ENCODE assay signal across 18 cellular contexts in genomic region chr22:46361861-46362220, GRCh38.
"Had no signal": no experiment of that assay in that cellular context is flagged by ENCODE, and none has a peak within 500 bp of the region (broad histone marks: within the 10 kb centered on the region; RNA-seq: fewer than 3 reads in every experiment).

No MANE protein-coding gene starts in this region.

- H3K27ac ChIP-seq: esophagus muscularis mucosa, gastroesophageal sphincter, heart right ventricle, neutrophil, spleen, VCaP had no signal

- H3K4me1 ChIP-seq: esophagus muscularis mucosa, gastroesophageal sphincter, heart right ventricle had no signal

- ATAC-seq: activated naive CD8-positive, alpha-beta T cell treated with anti-CD3 and anti-CD28 coated beads, Interleukin-2, amount 50 U/mL, for 24 hours; gastroesophageal sphincter; heart right ventricle; natural killer cell treated with Interleukin-12 subunit alpha and Interleukin-12 subunit beta and Interleukin-15 and Interleukin-18, amount 100 ng/mL, for 72 hours had no signal

- H3K9me3 ChIP-seq: esophagus muscularis mucosa, gastroesophageal sphincter, neutrophil, spleen had no signal

- DNase-seq: activated CD4-positive, alpha-beta T cell treated with anti-CD3 and anti-CD28 coated beads for 1 hour; activated CD8-positive, alpha-beta memory T cell treated with anti-CD3 and anti-CD28 coated beads for 24 hours; activated CD8-positive, alpha-beta memory T cell treated with anti-CD3 and anti-CD28 coated beads, Interleukin-2, amount 50 U/mL, for 48 hours; activated effector memory CD4-positive, alpha-beta T cell treated with Interleukin-2 at 50 U/mL for 16 hours; activated naive CD4-positive, alpha-beta T cell treated with anti-CD3 and anti-CD28 coated beads, Interleukin-2, amount 10 ng/mL, durations not matched to agents 7 days and 5 days; activated naive CD8-positive, alpha-beta T cell treated with anti-CD3 and anti-CD28 coated beads, Interleukin-2, amount 50 U/mL, for 24 hours; activated T-cell treated with anti-CD3 and anti-CD28 coated beads, Interleukin-2, amount 50 U/mL, for 48 hours; effector memory CD4-positive, alpha-beta T cell; heart right ventricle; kidney glomerular epithelial cell; T-helper 2 cell had no signal

- H3K4me3 ChIP-seq: esophagus muscularis mucosa, gastroesophageal sphincter, heart right ventricle, lung, spleen had no signal
